Comparison of ENCODE assay signal across 21 cellular contexts in genomic region chr4:161680146-161680545, GRCh38.
A peak's percentile ranks its signal among the peaks of the same experiment; 100 is the strongest.
DNase-seq lines count a peak whose midpoint lies in the region; ATAC-seq, FAIRE-seq and TF ChIP-seq lines count a peak whose summit lies in the region.
"Had no signal": no experiment of that assay in that cellular context is flagged by ENCODE, and none has a peak within 500 bp of the region (broad histone marks: within the 10 kb centered on the region; RNA-seq: fewer than 3 reads in every experiment).

No MANE protein-coding gene starts in this region.

- H3K27me3 ChIP-seq in SK-N-SH (ENCODE audit: insufficient read depth) (no peaks in the 10 kb centered on the region), colonic mucosa (no peaks in the 10 kb centered on the region)
- H3K27me3 ChIP-seq in naive thymus-derived CD4-positive, alpha-beta T cell (ENCODE audit: control insufficient read depth in 2 of 2, insufficient read depth in 2 of 2, low read length in 2 of 2), result no peaks in the 10 kb centered on the region

- no peak for DNase-seq in SK-N-SH
- peak; percentile 58 for DNase-seq in dermis blood vessel endothelial cell
- DNase-seq in naive thymus-derived CD4-positive, alpha-beta T cell, result no peak
- no peak for DNase-seq in NCI-H1436 (lab: John Stamatoyannopoulos, UW)
- DNase-seq in colonic mucosa, result no peak
- DNase-seq: AML-193; Caco-2; CD4-positive, alpha-beta T cell; DMS153; DMS79; GDM1; H9; IMR-90 had no signal

- no peaks in the 10 kb centered on the region for H3K4me1 Mint-ChIP-seq in naive thymus-derived CD4-positive, alpha-beta T cell
- H3K4me1 Mint-ChIP-seq: H9 had no signal

- no peaks in the 10 kb centered on the region for H4K20me1 ChIP-seq in SK-N-SH (ENCODE audit: insufficient read depth)

- no peak overlapping the region for H3K27ac ChIP-seq in SK-N-SH (ENCODE audit: low read depth in 2 of 2, low read length in 1 of 2)
- H3K27ac ChIP-seq in naive thymus-derived CD4-positive, alpha-beta T cell (ENCODE audit: low read depth, low read length), result no peak overlapping the region
- H3K27ac ChIP-seq in colonic mucosa, result no peak overlapping the region
- H3K27ac ChIP-seq: 22Rv1, A549, C4-2B had no signal

- CTCF ChIA-PET in SK-N-SH (lab: Yijun Ruan, JAX), result interaction anchor here (0.9 to 1.5 kb wide), 2 partner anchors 35 to 38 kb away, joined by 3 to 4 read pairs; no protein-coding TSS in a partner anchor
- CTCF ChIA-PET in naive thymus-derived CD4-positive, alpha-beta T cell (lab: Charles Lee), result no interaction called here

- H3K4me1 ChIP-seq in SK-N-SH (ENCODE audit: control insufficient read depth in 1 of 2, insufficient read depth in 2 of 2, low read depth in 1 of 2, low read length in 1 of 2) (no peaks in the 10 kb centered on the region), colonic mucosa (no peaks in the 10 kb centered on the region)
- H3K4me1 ChIP-seq in naive thymus-derived CD4-positive, alpha-beta T cell (ENCODE audit: control insufficient read depth in 2 of 2, insufficient read depth in 2 of 2, low read length in 2 of 2), result no peaks in the 10 kb centered on the region
- H3K4me1 ChIP-seq: A549, Caco-2 had no signal

- H3K36me3 Mint-ChIP-seq in naive thymus-derived CD4-positive, alpha-beta T cell, result no peaks in the 10 kb centered on the region

- H3K9me2 ChIP-seq in SK-N-SH, result no peaks in the 10 kb centered on the region

- no peak overlapping the region for H3K4me3 Mint-ChIP-seq in naive thymus-derived CD4-positive, alpha-beta T cell
- H3K4me3 Mint-ChIP-seq: CD4-positive, alpha-beta T cell; H9 had no signal

- no peaks in the 10 kb centered on the region for H3K79me2 ChIP-seq in SK-N-SH (ENCODE audit: insufficient read depth)

- H3F3A ChIP-seq in SK-N-SH (replicated peaks; ENCODE audit: insufficient read depth), result no peaks in the 10 kb centered on the region

- H3K4me3 ChIP-seq in SK-N-SH (ENCODE audit: low read depth in 2 of 2, low read length in 1 of 2) (no peak overlapping the region), colonic mucosa (no peak overlapping the region)
- H3K4me3 ChIP-seq in naive thymus-derived CD4-positive, alpha-beta T cell (ENCODE audit: low read length), result no peak overlapping the region
- H3K4me3 ChIP-seq: A549 had no signal

- intact Hi-C loops in naive thymus-derived CD4-positive, alpha-beta T cell (cut with micrococcal nuclease), result no loop called here
- intact Hi-C loops in colonic mucosa (cut with DNase I), result no loop called here

- H3K27ac Mint-ChIP-seq in naive thymus-derived CD4-positive, alpha-beta T cell, result no peak overlapping the region
- H3K27ac Mint-ChIP-seq: CD4-positive, alpha-beta T cell; H9 had no signal

- 0 out of 2 replicates have a peak overlapping the region, but pooled peaks have one; percentile 85 for H2AFZ ChIP-seq in SK-N-SH (ENCODE audit: low read depth)

- POLR2A ChIA-PET in SK-N-SH (lab: Yijun Ruan, JAX), result no interaction called here
- POLR2A ChIA-PET in naive thymus-derived CD4-positive, alpha-beta T cell (lab: Charles Lee), result no interaction called here

- H3K9me3 Mint-ChIP-seq in naive thymus-derived CD4-positive, alpha-beta T cell, result peaks cover 0 to 6% (median 0%) of the 10 kb centered on the region in 11 donors
- H3K9me3 Mint-ChIP-seq: H9 had no signal

- no peak for TF ChIP-seq RAD21 in SK-N-SH (IDR thresholded peaks at IDR 0.05; ENCODE audit: low read length)

- no peak for TF ChIP-seq EP300 in SK-N-SH (IDR thresholded peaks at IDR 0.05; ENCODE audit: borderline replicate concordance in 1 of 2, low read depth in 1 of 2, low read length in 1 of 2)

- H3K9ac ChIP-seq in SK-N-SH (no peak overlapping the region), colonic mucosa (ENCODE audit: low read depth in 2 of 2, low read length in 2 of 2) (no peak overlapping the region)

- TF ChIP-seq CTCF in SK-N-SH (IDR thresholded peaks at IDR 0.05), result no peak
- TF ChIP-seq CTCF in colonic mucosa (IDR thresholded peaks at IDR 0.05), result no peak

- no peak overlapping the region for H3K4me2 ChIP-seq in SK-N-SH
- H3K4me2 ChIP-seq: A549 had no signal

- no peak for ATAC-seq in SK-N-SH treated with all-trans-retinoic acid at 6 μM for 48 hours
- ATAC-seq in naive thymus-derived CD4-positive, alpha-beta T cell, result no peak
- ATAC-seq: A549 had no signal

- H3K9me3 ChIP-seq in SK-N-SH, result no peaks in the 10 kb centered on the region
- no peaks in the 10 kb centered on the region for H3K9me3 ChIP-seq in naive thymus-derived CD4-positive, alpha-beta T cell (ENCODE audit: control insufficient read depth in 2 of 3, low read length in 3 of 3)
- H3K9me3 ChIP-seq in colonic mucosa, result no peaks in the 10 kb centered on the region
- H3K9me3 ChIP-seq: A549, Caco-2 had no signal

- 58% methylated on average over 2 of the region's 2 CpGs for WGBS in SK-N-SH (ENCODE audit: low lambda C conversion rate)

- no peaks in the 10 kb centered on the region for H3K27me3 Mint-ChIP-seq in naive thymus-derived CD4-positive, alpha-beta T cell
- H3K27me3 Mint-ChIP-seq: CD4-positive, alpha-beta T cell had no signal

- FAIRE-seq in islet of Langerhans (lab: Jason Lieb, UNC), result peak; percentile 49
- FAIRE-seq: A549, GM19239, H1, HTR-8/SVneo had no signal

- no peaks in the 10 kb centered on the region for H3K36me3 ChIP-seq in SK-N-SH (replicated peaks in 1 of 2; ENCODE audit: control insufficient read depth in 1 of 2, insufficient read depth in 2 of 2, low read length in 1 of 2)
- H3K36me3 ChIP-seq in naive thymus-derived CD4-positive, alpha-beta T cell (ENCODE audit: control insufficient read depth in 2 of 3, insufficient read depth in 3 of 3, low read length in 3 of 3), result no peaks in the 10 kb centered on the region
- H3K36me3 ChIP-seq in colonic mucosa, result no peaks in the 10 kb centered on the region

TF ChIP-seq in SK-N-SH, 30 proteins besides CTCF, POLR2A, EP300 and RAD21 (continues in another document):
- TF ChIP-seq TCF12 (IDR thresholded peaks at IDR 0.05), result no peak
- TF ChIP-seq RFX5 (IDR thresholded peaks at IDR 0.05; ENCODE audit: low read length), result no peak
- no peak for TF ChIP-seq USF1 (IDR thresholded peaks at IDR 0.05; ENCODE audit: borderline replicate concordance, low read depth)
- no peak for TF ChIP-seq MAX (IDR thresholded peaks at IDR 0.05; ENCODE audit: low read depth)
- no peak for TF ChIP-seq SMC3 (IDR thresholded peaks at IDR 0.05; ENCODE audit: low read depth, low read length)
- TF ChIP-seq RXRA (IDR thresholded peaks at IDR 0.05; ENCODE audit: borderline replicate concordance, low read depth), result no peak
- TF ChIP-seq FOXJ3 (CRISPR knock-in tag; IDR thresholded peaks at IDR 0.05), result no peak
- TF ChIP-seq TEAD4 (IDR thresholded peaks at IDR 0.05; ENCODE audit: borderline replicate concordance, insufficient read depth), result no peak
- no peak for TF ChIP-seq RCOR1 (IDR thresholded peaks at IDR 0.05; ENCODE audit: low read length)
- TF ChIP-seq GATA2 (CRISPR knock-in tag; IDR thresholded peaks at IDR 0.05), result no peak
- TF ChIP-seq JUND (IDR thresholded peaks at IDR 0.05), result no peak
- no peak for TF ChIP-seq NRF1 (IDR thresholded peaks at IDR 0.05; ENCODE audit: low read depth, low read length)
- TF ChIP-seq GABPA (IDR thresholded peaks at IDR 0.05; ENCODE audit: low read depth), result no peak
- TF ChIP-seq POLR2AphosphoS5 (IDR thresholded peaks at IDR 0.05; ENCODE audit: low read depth, low read length), result no peak
- TF ChIP-seq FOSL2 (IDR thresholded peaks at IDR 0.05; ENCODE audit: borderline replicate concordance, low read depth), result no peak

TF ChIP-seq in SK-N-SH treated with all-trans-retinoic acid at 6 μM for 48 hours, 23 proteins besides CTCF, POLR2A, EP300 and RAD21 (continues in another document):
- TF ChIP-seq PATZ1 (CRISPR knock-in tag; IDR thresholded peaks at IDR 0.05; ENCODE audit: borderline replicate concordance) (no peak), CSDC2 (CRISPR knock-in tag; IDR thresholded peaks at IDR 0.05) (no peak), ESRRG (CRISPR knock-in tag; IDR thresholded peaks at IDR 0.05) (no peak), TSHZ2 (CRISPR knock-in tag; IDR thresholded peaks at IDR 0.05) (no peak), GLIS3 (CRISPR knock-in tag; IDR thresholded peaks at IDR 0.05) (no peak), ZNF565 (CRISPR knock-in tag; conservative IDR thresholded peaks at IDR 0.05; ENCODE audit: low read depth) (no peak), OSR1 (CRISPR knock-in tag; IDR thresholded peaks at IDR 0.05) (no peak), PPARA (CRISPR knock-in tag; IDR thresholded peaks at IDR 0.05; ENCODE audit: borderline replicate concordance) (no peak)
